9 cellular contexts compared by ENCODE assay signal in genomic region chr9:68356370-68357118, GRCh38. TPM values are rescaled to one million over a fixed set of nuclear protein-coding genes. Genes with fewer than 3 reads are reported as not detected.
DNase-seq lines count a peak whose midpoint lies in the region; ATAC-seq and TF ChIP-seq lines count a peak whose summit lies in the region.
"Not testable (repeated sequence)": the region's sequence is repeated elsewhere in the genome, so short reads cannot be mapped to it uniquely, and the experiment has no call there.
"Had no signal": no experiment of that assay in that cellular context is flagged by ENCODE, and none has a peak within 500 bp of the region (broad histone marks: within the 10 kb centered on the region; RNA-seq: fewer than 3 reads in every experiment).

Gene PGM5, plus strand, starts transcription at chr9:68356611. Its CDS starts 517 bp downstream, at chr9:68357128.

- peak within 1 kb of the TSS in 1 of 2 donors; percentile 33 for H3K9ac ChIP-seq in mucosa of rectum (ENCODE audit: low read depth in 1 of 2, low read length in 2 of 2)

- H3K27me3 Mint-ChIP-seq in activated CD8-positive, alpha-beta memory T cell treated with anti-CD3 and anti-CD28 coated beads, Interleukin-2, amount 10 ng/mL, durations not matched to agents 7 days and 5 days: peaks cover 35% of the 10 kb centered on the region

- not testable (repeated sequence) for H3K4me1 Mint-ChIP-seq in activated CD8-positive, alpha-beta memory T cell treated with anti-CD3 and anti-CD28 coated beads, Interleukin-2, amount 10 ng/mL, durations not matched to agents 7 days and 5 days

- H3K36me3 Mint-ChIP-seq in activated CD8-positive, alpha-beta memory T cell treated with anti-CD3 and anti-CD28 coated beads, Interleukin-2, amount 10 ng/mL, durations not matched to agents 7 days and 5 days: not testable (repeated sequence)

- POLR2A ChIA-PET in A673 (lab: Charles Lee; ENCODE audit: low non-redundant PET): not testable (repeated sequence)

- peaks cover 34% of the 10 kb centered on the region for H3K27me3 ChIP-seq in A673 (replicated peaks; ENCODE audit: insufficient read depth, low read depth, low read length, poor library complexity)
- not testable (repeated sequence) for H3K27me3 ChIP-seq in right cardiac atrium (ENCODE audit: control insufficient read depth, insufficient read depth); mucosa of rectum (ENCODE audit: control insufficient read depth in 2 of 2, insufficient read depth in 2 of 2, low read length in 2 of 2)

- intact Hi-C loops in A673 (cut with micrococcal nuclease; ENCODE audit: unreplicated experiment); right cardiac atrium (cut with DNase I): not testable (repeated sequence)

- H3K4me3 ChIP-seq in A673 (ENCODE audit: low read depth, low read length, poor library complexity, severe bottlenecking): peak within 1 kb of the TSS; percentile 25
- peak within 1 kb of the TSS; percentile 94 for H3K4me3 ChIP-seq in coronary artery
- peak within 1 kb of the TSS; percentile 54 for H3K4me3 ChIP-seq in right cardiac atrium (ENCODE audit: low read length)
- H3K4me3 ChIP-seq in mucosa of rectum (ENCODE audit: low read length in 2 of 2): peak within 1 kb of the TSS; percentile 50 to 54
- peak within 1 kb of the TSS; percentile 39 to 52 (median 45) for H3K4me3 ChIP-seq in skin epidermis

- H3K27ac ChIP-seq in A673 (ENCODE audit: low read depth, low read length, poor library complexity, severe bottlenecking): not testable (repeated sequence)
- peak within 1 kb of the TSS; percentile 92 to 97 for H3K27ac ChIP-seq in coronary artery
- peak within 1 kb of the TSS; percentile 75 for H3K27ac ChIP-seq in right cardiac atrium (ENCODE audit: low read length)
- H3K27ac ChIP-seq in mucosa of rectum (ENCODE audit: low read depth in 2 of 2, low read length in 2 of 2): peak within 1 kb of the TSS in 1 of 2 donors; percentile 16
- peak within 1 kb of the TSS in 9 of 21 experiments; percentile 34 to 75 (median 62) for H3K27ac ChIP-seq in skin epidermis

- CTCF ChIA-PET in A673 (lab: Charles Lee); activated CD8-positive, alpha-beta memory T cell treated with anti-CD3 and anti-CD28 coated beads, Interleukin-2, amount 10 ng/mL, durations not matched to agents 7 days and 5 days (lab: Charles Lee): not testable (repeated sequence)

- DNase-seq in A673 (ENCODE audit: low spot score); activated CD8-positive, alpha-beta memory T cell treated with anti-CD3 and anti-CD28 coated beads, Interleukin-2, amount 10 ng/mL, durations not matched to agents 7 days and 5 days: not testable (repeated sequence)
- DNase-seq in coronary artery (ENCODE audit: low spot score) (peak; percentile 76), right cardiac atrium (peak; percentile 71 to 89 (median 86))

- H3K9me3 ChIP-seq in A673 (ENCODE audit: low read depth, low read length, poor library complexity, severe bottlenecking); right cardiac atrium (ENCODE audit: control insufficient read depth, low read length); mucosa of rectum (ENCODE audit: control insufficient read depth in 2 of 2, low read length in 2 of 2): not testable (repeated sequence)

- ATAC-seq in GM18502 (IDR thresholded peaks at IDR 0.05; ENCODE audit: poor library complexity, unreplicated experiment) (peak; percentile 57), HG03439 (IDR thresholded peaks at IDR 0.05; ENCODE audit: unreplicated experiment) (peak; percentile 53), right cardiac atrium (peak; percentile 88 to 91)
- ATAC-seq in activated CD8-positive, alpha-beta memory T cell treated with anti-CD3 and anti-CD28 coated beads, Interleukin-2, amount 10 ng/mL, durations not matched to agents 7 days and 5 days: peak; percentile 42

- not testable (repeated sequence) for H3K36me3 ChIP-seq in A673 (ENCODE audit: insufficient read depth, low read length, poor library complexity, severe bottlenecking); mucosa of rectum (ENCODE audit: control insufficient read depth in 2 of 2, insufficient read depth in 2 of 2, low read length in 2 of 2)

- H3K4me3 Mint-ChIP-seq in activated CD8-positive, alpha-beta memory T cell treated with anti-CD3 and anti-CD28 coated beads, Interleukin-2, amount 10 ng/mL, durations not matched to agents 7 days and 5 days: peak within 1 kb of the TSS; percentile 38

- H3K9me3 Mint-ChIP-seq in activated CD8-positive, alpha-beta memory T cell treated with anti-CD3 and anti-CD28 coated beads, Interleukin-2, amount 10 ng/mL, durations not matched to agents 7 days and 5 days (ENCODE audit: low read depth): not testable (repeated sequence)

- BruUV-seq in A673 (replicated peaks; lab: Mats Ljungman, UMichigan): not testable (repeated sequence)

- not testable (repeated sequence) for H3K27ac Mint-ChIP-seq in activated CD8-positive, alpha-beta memory T cell treated with anti-CD3 and anti-CD28 coated beads, Interleukin-2, amount 10 ng/mL, durations not matched to agents 7 days and 5 days

- not testable (repeated sequence) for TF ChIP-seq CTCF in A673 (conservative IDR thresholded peaks at IDR 0.05; ENCODE audit: low read depth, low read length); coronary artery (IDR thresholded peaks at IDR 0.05)

- WGBS in right cardiac atrium: under 1% methylated on average over 58 of the region's 58 CpGs

- not testable (repeated sequence) for H3K4me1 ChIP-seq in A673 (ENCODE audit: insufficient read depth, low read length, poor library complexity, severe bottlenecking); right cardiac atrium (ENCODE audit: control insufficient read depth, insufficient read depth, low read length); mucosa of rectum (ENCODE audit: control insufficient read depth in 2 of 2, insufficient read depth in 2 of 2, low read length in 2 of 2)

RNA-seq across cellular contexts. Expression of gene PGM5, which starts in this region (rescaled TPM):
- not detected in 2 replicates for total RNA-seq in A673 (2021)
- not detected for total RNA-seq in activated CD8-positive, alpha-beta memory T cell treated with anti-CD3 and anti-CD28 coated beads, Interleukin-2, amount 10 ng/mL, durations not matched to agents 7 days and 5 days
- 100 to 1,000 TPM; 315 to 485 (median 352) TPM for total RNA-seq in right cardiac atrium
- 126 TPM for polyA plus RNA-seq in right cardiac atrium
- total RNA-seq: T-helper 1 cell treated with Interleukin-12 subunit alpha and Interleukin-12 subunit beta and Interleukin-4 antibody, amounts not matched to agents 30 ng/mL and 1 ng/mL, for 36 hours had no signal

Comparison
In these comparisons a context has a peak if more than half of its experiments do, and no peak if none do; other contexts are left out.
1. RNA of gene PGM5 (total RNA-seq): 315 to 485 TPM in right cardiac atrium; not detected in A673 and not detected in activated CD8-positive, alpha-beta memory T cell treated with anti-CD3 and anti-CD28 coated beads, Interleukin-2, amount 10 ng/mL, durations not matched to agents 7 days and 5 days; every median in the first group is over 100 times any median in the second.
2. Peak in ATAC-seq in activated CD8-positive, alpha-beta memory T cell treated with anti-CD3 and anti-CD28 coated beads, Interleukin-2, amount 10 ng/mL, durations not matched to agents 7 days and 5 days; RNA of the gene not detected or under 1 TPM.
3. H3K4me3 ChIP-seq: peak in every context shown above with its lines; median percentile 94 in coronary artery; 54 in right cardiac atrium; 52 in mucosa of rectum; 45 in skin epidermis; 25 in A673.
4. Peak in every context shown above with its lines, with median percentiles within 50 percentile points of each other: ATAC-seq.